In genomic region chr5:37197340-37198050, GRCh38 we compare ENCODE assay signal across 1 cellular context.
TF ChIP-seq lines count a peak whose summit lies in the region.

No MANE protein-coding gene starts in this region.

TF ChIP-seq in SK-N-SH treated with all-trans-retinoic acid at 6 μM for 48 hours, 23 proteins besides CTCF, POLR2A, EP300 and RAD21 (continued from another document):
- TF ChIP-seq CREB5 (CRISPR knock-in tag; IDR thresholded peaks at IDR 0.05; ENCODE audit: low read depth), result no peak
